32 cellular contexts compared by ENCODE assay signal in the genomic region with DNA sequence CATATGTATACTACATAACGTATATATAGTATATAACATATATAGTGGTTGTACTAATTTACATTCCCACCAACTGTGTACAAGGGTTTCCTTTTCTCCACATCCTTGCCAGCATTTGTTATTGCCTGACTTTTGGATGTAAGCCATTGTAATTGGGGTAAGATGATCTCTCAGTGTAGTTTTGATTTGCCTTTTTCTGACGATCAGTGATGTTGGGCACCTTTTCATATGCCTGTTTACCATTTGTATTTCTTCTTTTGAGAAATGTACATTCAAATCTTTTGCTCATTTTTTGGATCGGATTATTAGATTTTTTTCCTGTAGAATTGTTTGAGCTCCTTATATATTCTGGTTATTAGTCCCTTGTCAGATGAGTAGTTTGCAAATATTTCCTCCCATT. TPM values are rescaled to one million over a fixed set of nuclear protein-coding genes. Genes with fewer than 3 reads are reported as not detected.
DNase-seq lines count a peak whose midpoint lies in the region; TF ChIP-seq lines count a peak whose summit lies in the region.
"Had no signal": no experiment of that assay in that cellular context is flagged by ENCODE, and none has a peak within 500 bp of the region (broad histone marks: within the 10 kb centered on the region; RNA-seq: fewer than 3 reads in every experiment).

No MANE protein-coding gene starts in this region.

- intact Hi-C loops in mammary epithelial cell (cut with micrococcal nuclease), result no loop called here
- intact Hi-C loops in breast epithelium (cut with DNase I; ENCODE audit: low total_unique reads), result no loop called here

- CTCF ChIA-PET in mammary epithelial cell (lab: Charles Lee; ENCODE audit: low non-redundant PET), result interaction anchor here (0.6 to 0.7 kb wide), 2 partner anchors 24 to 33 kb away, joined by 7 to 25 read pairs; no protein-coding TSS in a partner anchor

- DNase-seq in mammary epithelial cell (no peak), breast epithelium (ENCODE audit: low spot score in 2 of 2) (no peak), medulla oblongata (ENCODE audit: extremely low spot score) (peak; percentile 12), G401 (ENCODE audit: low spot score) (no peak), NCI-H345 (lab: John Stamatoyannopoulos, UW) (no peak), middle frontal gyrus (ENCODE audit: extremely low spot score, low spot score) (no peak), NCI-H82 (lab: John Stamatoyannopoulos, UW) (no peak)
- DNase-seq: activated CD4-positive, alpha-beta T cell treated with anti-CD3 and anti-CD28 coated beads for 36 hours; activated CD8-positive, alpha-beta memory T cell treated with anti-CD3 and anti-CD28 coated beads, Interleukin-2, amount 50 U/mL, for 48 hours; activated CD8-positive, alpha-beta T cell treated with anti-CD3 and anti-CD28 coated beads for 36 hours; activated naive CD4-positive, alpha-beta T cell treated with anti-CD3 and anti-CD28 coated beads, Interleukin-2, amount 50 U/mL, for 16 hours; CD4-positive, alpha-beta memory T cell; esophagus squamous epithelium; H9; KG1; NCI-H1105 treated with DMSO at 0.1 percent for 48 hours; NCI-H1930; NCI-H748 treated with DMSO at 0.1 percent for 48 hours; retina; RPMI8226; SJCRH30; small intestine; stimulated activated naive CD4-positive, alpha-beta T cell; SW 1271; testis had no signal

- TF ChIP-seq CTCF in mammary epithelial cell (conservative IDR thresholded peaks at IDR 0.05 in 1 of 2, IDR thresholded peaks at IDR 0.05 in 1 of 2; ENCODE audit: extremely low read depth in 1 of 2, insufficient read depth in 1 of 2, low read depth in 1 of 2, low read length in 2 of 2), result no peak
- no peak for TF ChIP-seq CTCF in breast epithelium (IDR thresholded peaks at IDR 0.05)

- H3K27me3 ChIP-seq in mammary epithelial cell (ENCODE audit: insufficient read depth, low read length) (no peaks in the 10 kb centered on the region), breast epithelium (no peaks in the 10 kb centered on the region)
- H3K27me3 ChIP-seq: cardiac muscle cell, esophagus squamous epithelium, gastroesophageal sphincter, hepatocyte, pancreas, SJCRH30, testis had no signal

- H3K4me1 ChIP-seq in mammary epithelial cell (ENCODE audit: insufficient read depth, low read length) (peaks cover 28% of the 10 kb centered on the region), breast epithelium (peaks cover 0 to 20% of the 10 kb centered on the region in 2 donors)

- no peaks in the 10 kb centered on the region for H3K9me3 ChIP-seq in mammary epithelial cell (replicated peaks; ENCODE audit: insufficient read depth, low read length)
- no peaks in the 10 kb centered on the region for H3K9me3 ChIP-seq in breast epithelium
- H3K9me3 ChIP-seq: esophagus squamous epithelium, gastroesophageal sphincter, pancreas, SJCRH30, testis had no signal

- peaks cover 96% of the 10 kb centered on the region for H3K79me2 ChIP-seq in mammary epithelial cell (ENCODE audit: insufficient read depth, low read length)

- H3K4me3 ChIP-seq in mammary epithelial cell (replicated peaks in 1 of 3; ENCODE audit: insufficient read depth in 1 of 3, low read depth in 2 of 3, low read length in 3 of 3), result no peak overlapping the region
- no peak overlapping the region for H3K4me3 ChIP-seq in breast epithelium
- H3K4me3 ChIP-seq: cardiac muscle cell, esophagus squamous epithelium, gastroesophageal sphincter, hepatocyte, lung, pancreas, SJCRH30, testis had no signal

- H3K27ac ChIP-seq in mammary epithelial cell (ENCODE audit: insufficient read depth, low read depth, low read length) (no peak overlapping the region), breast epithelium (no peak overlapping the region), cingulate gyrus (ENCODE audit: low read depth, low read length) (peak overlapping the region; percentile 54)
- H3K27ac ChIP-seq: cardiac muscle cell, esophagus squamous epithelium, gastroesophageal sphincter, hepatocyte, HL-60, pancreas, SJCRH30, testis had no signal

- no peak overlapping the region for H3K9ac ChIP-seq in mammary epithelial cell (ENCODE audit: insufficient read depth, low read length)

- H4K20me1 ChIP-seq in mammary epithelial cell (ENCODE audit: insufficient read depth, low read length), result no peaks in the 10 kb centered on the region

- dilution Hi-C loops in mammary epithelial cell (cut with HindIII; ENCODE audit: low sequenced_read_pairs), result no loop called here

- no peak overlapping the region for H3K4me2 ChIP-seq in mammary epithelial cell (ENCODE audit: insufficient read depth, low read depth, low read length)
- H3K4me2 ChIP-seq: hepatocyte had no signal

- in situ Hi-C loops in mammary epithelial cell (cut with MboI; ENCODE audit: low sequenced_read_pairs in 2 of 2), result no loop called here
- in situ Hi-C loops in G401 (cut with HindIII; ENCODE audit: low sequenced_read_pairs), result no loop called here

- TF ChIP-seq POLR2A in breast epithelium (IDR thresholded peaks at IDR 0.05), result no peak

- BruUV-seq in mammary epithelial cell (replicated peaks; lab: Mats Ljungman, UMichigan), result TSS peak; percentile 16

- H2AFZ ChIP-seq in mammary epithelial cell (ENCODE audit: low read depth, low read length), result no peak overlapping the region
- H2AFZ ChIP-seq: hepatocyte had no signal

- H3K36me3 ChIP-seq in mammary epithelial cell (ENCODE audit: insufficient read depth, low read length) (no peaks in the 10 kb centered on the region), breast epithelium (no peaks in the 10 kb centered on the region)
- H3K36me3 ChIP-seq: cardiac muscle cell, esophagus squamous epithelium, gastroesophageal sphincter, pancreas, SJCRH30 had no signal

- WGBS in mammary epithelial cell (ENCODE audit: low coverage, missing lambda C conversion rate), result 46% methylated on average over 3 of the region's 3 CpGs

RNA-seq across cellular contexts. Expression of gene SYNJ2, which starts 11.4 kb away (rescaled TPM):
- total RNA-seq in mammary epithelial cell (10 to 100 TPM; 16.0 to 26.6 TPM), breast epithelium (10 to 100 TPM in 2 of 3 donors, 1 to 10 TPM in 1; 3.0 to 20.2 (median 15.7) TPM)
- 17.0 TPM for polyA plus RNA-seq in mammary epithelial cell
- polyA minus RNA-seq in mammary epithelial cell, result 66.3 TPM
- total RNA-seq in G401 (2014; rRNA removed; shearing (Covaris generic)), result 12.2 and 16.9 TPM in 2 replicates
